8 cellular contexts compared by ENCODE assay signal in genomic region chr15:33022629-33023028, GRCh38.
DNase-seq lines count a peak whose midpoint lies in the region; TF ChIP-seq lines count a peak whose summit lies in the region.

No MANE protein-coding gene starts in this region.

- peak overlapping the region; percentile 35 to 49 for H3K9ac ChIP-seq in colonic mucosa (ENCODE audit: low read depth in 2 of 2, low read length in 2 of 2)

- DNase-seq in BE2C (peak; percentile 23), LNCaP clone FGC (ENCODE audit: low read depth) (peak; percentile 57), colonic mucosa (peak; percentile 37), lung microvascular endothelial cell (ENCODE audit: low read depth in 2 of 2) (peak; percentile 66 to 76), NCI-H2081 treated with DMSO at 0.1 percent for 48 hours (lab: John Stamatoyannopoulos, UW) (no peak), A673 (ENCODE audit: low spot score) (no peak)
- DNase-seq in activated T-cell treated with anti-CD3 and anti-CD28 coated beads, Interleukin-2, amount 50 U/mL, for 48 hours: no peak
- DNase-seq in activated CD8-positive, alpha-beta memory T cell treated with anti-CD3 and anti-CD28 coated beads, Interleukin-2, amount 50 U/mL, for 48 hours: no peak

- CTCF ChIA-PET in A673 (lab: Charles Lee): interaction anchor here (0.6 kb wide), 1 partner anchor 56 kb away, joined by 3 read pairs; no protein-coding TSS in a partner anchor

- no TSS peak for BruUV-seq in A673 (replicated peaks; lab: Mats Ljungman, UMichigan)

- H3K9me3 ChIP-seq in BE2C (no peaks in the 10 kb centered on the region), colonic mucosa (no peaks in the 10 kb centered on the region), A673 (ENCODE audit: low read depth, low read length, poor library complexity, severe bottlenecking) (no peaks in the 10 kb centered on the region)

- H3K4me1 ChIP-seq in BE2C (peaks cover 4% of the 10 kb centered on the region; the same call in 1 of the 2 replicates), colonic mucosa (no peaks in the 10 kb centered on the region), A673 (ENCODE audit: insufficient read depth, low read length, poor library complexity, severe bottlenecking) (no peaks in the 10 kb centered on the region)

- H3K27ac ChIP-seq in colonic mucosa (no peak overlapping the region), A673 (ENCODE audit: low read depth, low read length, poor library complexity, severe bottlenecking) (no peak overlapping the region)

- H3K4me3 ChIP-seq in BE2C (ENCODE audit: low read depth, low read length) (no peak overlapping the region), LNCaP clone FGC (ENCODE audit: low read depth, low read length) (no peak overlapping the region), colonic mucosa (no peak overlapping the region), A673 (ENCODE audit: low read depth, low read length, poor library complexity, severe bottlenecking) (no peak overlapping the region)

- no peaks in the 10 kb centered on the region for H3K36me3 ChIP-seq in BE2C
- no peaks in the 10 kb centered on the region for H3K36me3 ChIP-seq in colonic mucosa
- no peaks in the 10 kb centered on the region for H3K36me3 ChIP-seq in A673 (ENCODE audit: insufficient read depth, low read length, poor library complexity, severe bottlenecking)

- intact Hi-C loops in colonic mucosa (cut with DNase I): loop anchor here (5.0 kb wide), 2 partner anchors 55 to 110 kb away; no protein-coding TSS in a partner anchor
- intact Hi-C loops in A673 (cut with micrococcal nuclease; ENCODE audit: unreplicated experiment): loop anchor here (1.0 to 5.0 kb wide), 2 partner anchors 65 to 110 kb away; no protein-coding TSS in a partner anchor

- H3K27me3 ChIP-seq in BE2C (no peaks in the 10 kb centered on the region), colonic mucosa (no peaks in the 10 kb centered on the region), A673 (replicated peaks; ENCODE audit: insufficient read depth, low read depth, low read length, poor library complexity) (no peaks in the 10 kb centered on the region)

- TF ChIP-seq CTCF in BE2C (IDR thresholded peaks at IDR 0.05; ENCODE audit: low read depth, low read length) (no peak), LNCaP clone FGC (IDR thresholded peaks at IDR 0.05; ENCODE audit: control insufficient read depth, extremely low read depth, insufficient read depth) (no peak), colonic mucosa (IDR thresholded peaks at IDR 0.05) (no peak), A673 (conservative IDR thresholded peaks at IDR 0.05; ENCODE audit: low read depth, low read length) (no peak)

- POLR2A ChIA-PET in A673 (lab: Charles Lee; ENCODE audit: low non-redundant PET): no interaction called here

Comparison
In these comparisons a context has a peak if more than half of its experiments do, and no peak if none do; other contexts are left out.
1. DNase-seq: peak in BE2C (single experiment), LNCaP clone FGC (single experiment), colonic mucosa (single experiment) and lung microvascular endothelial cell (2 of 2); none in activated T-cell treated with anti-CD3 and anti-CD28 coated beads, Interleukin-2, amount 50 U/mL, for 48 hours (0 of 2), activated CD8-positive, alpha-beta memory T cell treated with anti-CD3 and anti-CD28 coated beads, Interleukin-2, amount 50 U/mL, for 48 hours (single experiment), NCI-H2081 treated with DMSO at 0.1 percent for 48 hours (single experiment) and A673 (single experiment).